ENCODE assay signal across 18 cellular contexts in genomic region chr4:111618908-111619307, GRCh38.
DNase-seq lines count a peak whose midpoint lies in the region; ATAC-seq, FAIRE-seq and TF ChIP-seq lines count a peak whose summit lies in the region.
"Had no signal": no experiment of that assay in that cellular context is flagged by ENCODE, and none has a peak within 500 bp of the region (broad histone marks: within the 10 kb centered on the region; RNA-seq: fewer than 3 reads in every experiment).

No MANE protein-coding gene starts in this region.

- no peak overlapping the region for H3K9ac ChIP-seq in astrocyte (ENCODE audit: low read length)
- no peak overlapping the region for H3K9ac ChIP-seq in smooth muscle cell (ENCODE audit: low read depth)

- intact Hi-C loops in right cardiac atrium (cut with DNase I), result no loop called here

- no peaks in the 10 kb centered on the region for H3K36me3 Mint-ChIP-seq in astrocyte (ENCODE audit: low read depth, unreplicated experiment)

- no peak overlapping the region for H3K27ac Mint-ChIP-seq in astrocyte (ENCODE audit: unreplicated experiment)

- no peak for ATAC-seq in right cardiac atrium
- ATAC-seq in HG03108 (IDR thresholded peaks at IDR 0.05; ENCODE audit: unreplicated experiment), result no peak
- ATAC-seq: HCT116 had no signal

- H3K4me3 ChIP-seq in astrocyte (ENCODE audit: insufficient read depth, low read depth, low read length) (no peak overlapping the region), fibroblast of villous mesenchyme (ENCODE audit: low read depth, low read length) (no peak overlapping the region), smooth muscle cell (no peak overlapping the region), right cardiac atrium (ENCODE audit: low read length) (no peak overlapping the region)
- H3K4me3 ChIP-seq: MG63, PC-9, SK-N-MC had no signal

- H3K4me2 ChIP-seq in astrocyte (ENCODE audit: low read length) (peak overlapping the region; percentile 28), smooth muscle cell (peak overlapping the region; percentile 33)
- H3K4me2 ChIP-seq: PC-9 had no signal

- H2AFZ ChIP-seq in astrocyte (ENCODE audit: low read depth, low read length) (no peak overlapping the region), smooth muscle cell (ENCODE audit: low read depth) (peak overlapping the region; percentile 68)
- H2AFZ ChIP-seq: PC-9 had no signal

- FAIRE-seq in astrocyte (lab: Jason Lieb, UNC), result no peak

- peaks cover 2% of the 10 kb centered on the region for H3K9me3 Mint-ChIP-seq in astrocyte (ENCODE audit: unreplicated experiment)

- no peak for TF ChIP-seq CTCF in astrocyte (IDR thresholded peaks at IDR 0.05; ENCODE audit: insufficient read depth, low read depth, low read length)
- TF ChIP-seq CTCF in fibroblast of villous mesenchyme (IDR thresholded peaks at IDR 0.05; ENCODE audit: insufficient read depth, low read depth, low read length), result no peak
- TF ChIP-seq CTCF in smooth muscle cell (IDR thresholded peaks at IDR 0.05; ENCODE audit: borderline replicate concordance, insufficient read depth, poor library complexity, severe bottlenecking), result no peak

- WGBS in smooth muscle cell (ENCODE audit: low lambda C conversion rate), result 20% methylated on average over 6 of the region's 6 CpGs
- 31% methylated on average over 6 of the region's 6 CpGs for WGBS in right cardiac atrium

- no peaks in the 10 kb centered on the region for H3K36me3 ChIP-seq in astrocyte (ENCODE audit: insufficient read depth, low read length)
- H3K36me3 ChIP-seq in smooth muscle cell (ENCODE audit: low read depth), result no peaks in the 10 kb centered on the region
- H3K36me3 ChIP-seq: MG63 had no signal

- H3K4me3 Mint-ChIP-seq in astrocyte (ENCODE audit: unreplicated experiment), result no peak overlapping the region

- H3K4me1 ChIP-seq in astrocyte (ENCODE audit: insufficient read depth, low read length) (peaks cover 7% of the 10 kb centered on the region), smooth muscle cell (ENCODE audit: low read depth) (no peaks in the 10 kb centered on the region), right cardiac atrium (ENCODE audit: control insufficient read depth, insufficient read depth, low read length) (no peaks in the 10 kb centered on the region)

- H4K20me1 ChIP-seq in astrocyte (ENCODE audit: insufficient read depth, low read length) (no peaks in the 10 kb centered on the region), smooth muscle cell (ENCODE audit: low read depth) (no peaks in the 10 kb centered on the region)

- no peak for TF ChIP-seq POLR2A in erythroblast (IDR thresholded peaks at IDR 0.05; ENCODE audit: low read length)

- H3K27me3 Mint-ChIP-seq in astrocyte (ENCODE audit: low read depth, unreplicated experiment), result peaks cover 2% of the 10 kb centered on the region

- H3K4me1 Mint-ChIP-seq in astrocyte (ENCODE audit: low read depth, unreplicated experiment), result peaks cover 3% of the 10 kb centered on the region

- H3K9me3 ChIP-seq in astrocyte (ENCODE audit: insufficient read depth, low read depth, low read length) (no peaks in the 10 kb centered on the region), smooth muscle cell (replicated peaks; ENCODE audit: low read depth) (no peaks in the 10 kb centered on the region), right cardiac atrium (ENCODE audit: control insufficient read depth, low read length) (no peaks in the 10 kb centered on the region)
- H3K9me3 ChIP-seq: MG63 had no signal

- H3K27ac ChIP-seq in astrocyte (ENCODE audit: low read depth, low read length) (no peak overlapping the region), smooth muscle cell (ENCODE audit: low read depth) (peak overlapping the region; percentile 26), right cardiac atrium (ENCODE audit: low read length) (no peak overlapping the region)
- H3K27ac ChIP-seq: PC-9, SK-N-MC had no signal

- DNase-seq in HT1080 (ENCODE audit: low read depth) (peak; percentile 69), astrocyte (ENCODE audit: low read depth) (peak; percentile 65), fibroblast of villous mesenchyme (ENCODE audit: low read depth) (peak; percentile 12), smooth muscle cell (lab: John Stamatoyannopoulos, UW; ENCODE audit: unreplicated experiment) (no peak), DMS79 treated with DMSO at 0.1 percent for 48 hours (lab: John Stamatoyannopoulos, UW) (no peak), right cardiac atrium (no peak), erythroblast (lab: John Stamatoyannopoulos, UW) (no peak)
- DNase-seq: C1 segment of cervical spinal cord, DMS 273 treated with DMSO at 0.1 percent for 48 hours, KG1, MG63, NCI-H1092 treated with DMSO at 0.1 percent for 48 hours, NCI-H1694 treated with DMSO at 0.1 percent for 48 hours, NCI-H69, PC-9 had no signal

- H3K79me2 ChIP-seq in astrocyte (ENCODE audit: insufficient read depth, low read length), result no peaks in the 10 kb centered on the region
- H3K79me2 ChIP-seq in smooth muscle cell (ENCODE audit: low read depth), result no peaks in the 10 kb centered on the region

- no peaks in the 10 kb centered on the region for H3F3A ChIP-seq in smooth muscle cell (ENCODE audit: low read depth)

- H3K27me3 ChIP-seq in astrocyte (ENCODE audit: insufficient read depth, low read length) (no peaks in the 10 kb centered on the region), smooth muscle cell (ENCODE audit: low read depth) (no peaks in the 10 kb centered on the region), right cardiac atrium (ENCODE audit: control insufficient read depth, insufficient read depth) (no peaks in the 10 kb centered on the region)
- H3K27me3 ChIP-seq: MG63 had no signal

Comparison
In these comparisons a context has a peak if more than half of its experiments do, and no peak if none do; other contexts are left out.
1. DNase-seq: peak in HT1080 (single experiment), astrocyte (single experiment) and fibroblast of villous mesenchyme (single experiment); none in smooth muscle cell (single experiment), DMS79 treated with DMSO at 0.1 percent for 48 hours (single experiment), right cardiac atrium (0 of 3) and erythroblast (0 of 2).